Comparison of ENCODE assay signal across 1 cellular context in the genomic region with DNA sequence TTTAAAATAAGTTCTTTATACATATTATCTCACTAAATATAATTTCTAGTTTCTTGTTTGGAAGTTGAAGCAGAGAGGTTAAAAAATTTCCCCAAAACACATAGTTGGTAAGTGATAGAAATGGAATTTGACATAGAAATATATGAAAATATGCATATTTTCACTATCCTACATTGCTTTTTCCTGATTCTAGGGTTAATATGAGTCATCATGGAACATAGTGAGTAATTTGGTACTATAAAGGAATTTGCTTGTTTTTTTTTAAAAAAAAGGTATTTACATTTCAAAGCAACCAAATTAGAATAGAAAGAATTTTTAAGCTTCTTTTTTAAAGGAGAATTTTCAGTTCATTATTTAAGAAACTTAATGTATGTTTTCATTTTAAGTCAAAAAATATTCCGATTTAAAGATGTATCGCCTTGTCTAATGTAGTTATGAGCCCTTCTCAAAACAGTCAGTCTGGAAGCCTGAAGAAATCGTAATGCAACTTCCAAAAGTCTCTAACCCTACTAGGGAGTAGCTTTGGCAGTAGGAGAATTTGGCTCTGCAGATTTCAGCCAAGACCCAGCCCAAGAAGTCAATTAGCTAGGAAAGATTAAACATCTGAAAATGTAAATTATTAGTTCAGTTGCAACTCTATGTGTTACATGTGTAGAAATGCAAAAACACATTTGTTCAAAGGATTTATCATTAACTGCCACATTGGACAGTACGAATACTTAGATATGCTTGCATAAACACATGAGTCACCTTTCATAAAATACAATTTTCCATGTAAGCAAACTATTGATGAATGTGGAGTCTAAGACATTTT.
TF ChIP-seq lines count a peak whose summit lies in the region.

No MANE protein-coding gene starts in this region.

TF ChIP-seq in IMR-90, 13 proteins besides CTCF, POLR2A, EP300 and RAD21:
- TF ChIP-seq BHLHE40 (IDR thresholded peaks at IDR 0.05; ENCODE audit: low read depth, low read length) (no peak; the same call in 1 of the 2 replicates), NFE2L2 (IDR thresholded peaks at IDR 0.05; ENCODE audit: low read depth, low read length) (no peak), FOS (IDR thresholded peaks at IDR 0.05; ENCODE audit: low read depth, low read length) (peak; percentile 65)
